10 cellular contexts compared by ENCODE assay signal in genomic region chrX:44342866-44343265, GRCh38. TPM values are rescaled to one million over a fixed set of nuclear protein-coding genes. Genes with fewer than 3 reads are reported as not detected.
DNase-seq lines count a peak whose midpoint lies in the region; ATAC-seq and TF ChIP-seq lines count a peak whose summit lies in the region.
"Had no signal": no experiment of that assay in that cellular context is flagged by ENCODE, and none has a peak within 500 bp of the region (broad histone marks: within the 10 kb centered on the region; RNA-seq: fewer than 3 reads in every experiment).

No MANE protein-coding gene starts in this region.

- DNase-seq in GM23248 (no peak), fibroblast of lung (ENCODE audit: low read depth in 2 of 2) (no peak), prostate gland (ENCODE audit: low spot score) (no peak), inferior parietal cortex (ENCODE audit: extremely low spot score) (no peak), body of pancreas (no peak), iPS-NIHi7 (ENCODE audit: extremely low spot score) (no peak)
- DNase-seq: GF-D8; NK-92 treated with Interleukin-12 subunit alpha and Interleukin-12 subunit beta, amount 100 ng/mL, for 24 hours had no signal

- in situ Hi-C loops in GM23248 (cut with MboI): no loop called here

- no peak for ATAC-seq in body of pancreas

- H3K9me3 ChIP-seq in GM23248 (ENCODE audit: low read depth): no peaks in the 10 kb centered on the region
- H3K9me3 ChIP-seq in OCI-LY3 (ENCODE audit: insufficient read depth, low read length): no peaks in the 10 kb centered on the region
- no peaks in the 10 kb centered on the region for H3K9me3 ChIP-seq in fibroblast of lung (ENCODE audit: control insufficient read depth, insufficient read depth, low read depth, low read length)
- H3K9me3 ChIP-seq in prostate gland: no peaks in the 10 kb centered on the region
- no peaks in the 10 kb centered on the region for H3K9me3 ChIP-seq in body of pancreas

- TF ChIP-seq CTCF in OCI-LY3 (IDR thresholded peaks at IDR 0.05; ENCODE audit: low read depth, low read length) (no peak), fibroblast of lung (conservative IDR thresholded peaks at IDR 0.05 in 1 of 2, IDR thresholded peaks at IDR 0.05 in 1 of 2; ENCODE audit: low read depth in 1 of 2, low read length in 2 of 2) (no peak), prostate gland (IDR thresholded peaks at IDR 0.05) (no peak), body of pancreas (IDR thresholded peaks at IDR 0.05) (no peak)

- H3K4me3 ChIP-seq in GM23248: peak overlapping the region; percentile 76
- H3K4me3 ChIP-seq in OCI-LY3 (ENCODE audit: low read length): peak overlapping the region; percentile 88
- peak overlapping the region in 2 of 4 experiments; percentile 60 for H3K4me3 ChIP-seq in fibroblast of lung (replicated peaks in 1 of 4; ENCODE audit: control extremely low read depth in 1 of 4, insufficient read depth in 1 of 4, low read depth in 3 of 4, low read length in 4 of 4)
- H3K4me3 ChIP-seq in prostate gland: peak overlapping the region; percentile 32 to 37
- H3K4me3 ChIP-seq in body of pancreas: no peak overlapping the region

- H3K27me3 ChIP-seq in GM23248 (replicated peaks; ENCODE audit: insufficient read depth) (no peaks in the 10 kb centered on the region), OCI-LY3 (ENCODE audit: low read depth, low read length) (peaks cover 3% of the 10 kb centered on the region; the same call in 1 of the 2 replicates), fibroblast of lung (ENCODE audit: control insufficient read depth, insufficient read depth, low read length) (no peaks in the 10 kb centered on the region), prostate gland (replicated peaks; ENCODE audit: insufficient read depth) (no peaks in the 10 kb centered on the region), body of pancreas (no peaks in the 10 kb centered on the region)

- no peaks in the 10 kb centered on the region for H4K20me1 ChIP-seq in GM23248 (ENCODE audit: insufficient read depth)
- no peaks in the 10 kb centered on the region for H4K20me1 ChIP-seq in OCI-LY3 (ENCODE audit: insufficient read depth, low read length)
- H4K20me1 ChIP-seq in fibroblast of lung (ENCODE audit: control insufficient read depth, extremely low read depth, insufficient read depth, low read length): no peaks in the 10 kb centered on the region

- 98 to 100% methylated on average over 2 to 3 of the region's 3 CpGs for WGBS in GM23248 (ENCODE audit: low coverage in 1 of 2, low lambda C conversion rate in 2 of 2, missing lambda C conversion rate in 2 of 2), 2 experiments
- WGBS in prostate gland: 66% methylated on average over 3 of the region's 3 CpGs
- 43 to 72% methylated on average over 2 to 3 of the region's 3 CpGs for WGBS in body of pancreas, 2 donors

- H3K27ac ChIP-seq in GM23248: no peak overlapping the region
- H3K27ac ChIP-seq in OCI-LY3 (ENCODE audit: low read length): no peak overlapping the region
- H3K27ac ChIP-seq in fibroblast of lung (ENCODE audit: insufficient read depth, low read length): peak overlapping the region; percentile 43
- no peak overlapping the region for H3K27ac ChIP-seq in prostate gland
- H3K27ac ChIP-seq in body of pancreas: no peak overlapping the region
- H3K27ac ChIP-seq: VCaP had no signal

- H3K4me1 ChIP-seq in GM23248 (ENCODE audit: insufficient read depth): peaks cover 3% of the 10 kb centered on the region; the same call in 1 of the 2 replicates
- no peaks in the 10 kb centered on the region for H3K4me1 ChIP-seq in OCI-LY3 (ENCODE audit: low read length)
- peaks cover 3% of the 10 kb centered on the region for H3K4me1 ChIP-seq in fibroblast of lung (ENCODE audit: control insufficient read depth, extremely low read depth, insufficient read depth, low read length)
- no peaks in the 10 kb centered on the region for H3K4me1 ChIP-seq in prostate gland (replicated peaks)
- no peaks in the 10 kb centered on the region for H3K4me1 ChIP-seq in body of pancreas

- no peaks in the 10 kb centered on the region for H3K36me3 ChIP-seq in GM23248 (ENCODE audit: low read depth)
- H3K36me3 ChIP-seq in OCI-LY3 (replicated peaks; ENCODE audit: low read depth, low read length): no peaks in the 10 kb centered on the region
- H3K36me3 ChIP-seq in fibroblast of lung (ENCODE audit: control insufficient read depth, insufficient read depth, low read length): no peaks in the 10 kb centered on the region
- no peaks in the 10 kb centered on the region for H3K36me3 ChIP-seq in prostate gland
- no peaks in the 10 kb centered on the region for H3K36me3 ChIP-seq in body of pancreas (replicated peaks in 1 of 2; ENCODE audit: insufficient read depth in 1 of 2, low read depth in 2 of 2)

- H2AFZ ChIP-seq in GM23248 (peak overlapping the region; percentile 94), OCI-LY3 (ENCODE audit: low read depth, low read length) (peak overlapping the region; percentile 83; the same call in 1 of the 2 replicates), fibroblast of lung (ENCODE audit: low read length) (no peak overlapping the region)

- H3K9me2 ChIP-seq in GM23248 (ENCODE audit: insufficient read depth): no peaks in the 10 kb centered on the region

- TF ChIP-seq POLR2A in prostate gland (IDR thresholded peaks at IDR 0.05) (no peak), body of pancreas (IDR thresholded peaks at IDR 0.05) (no peak)

- intact Hi-C loops in prostate gland (cut with DNase I) (loop anchor here (10.0 kb wide), 1 partner anchor 388 kb away; no protein-coding TSS in a partner anchor), body of pancreas (cut with DNase I) (no loop called here)

- H3K79me2 ChIP-seq in GM23248 (ENCODE audit: insufficient read depth): no peaks in the 10 kb centered on the region
- H3K79me2 ChIP-seq in OCI-LY3 (ENCODE audit: low read length): no peaks in the 10 kb centered on the region
- H3K79me2 ChIP-seq in fibroblast of lung (ENCODE audit: control insufficient read depth, insufficient read depth, low read length): no peaks in the 10 kb centered on the region

- H3K9ac ChIP-seq in GM23248: peak overlapping the region; percentile 92
- peak overlapping the region; percentile 54; the same call in 1 of the 2 replicates for H3K9ac ChIP-seq in OCI-LY3 (ENCODE audit: low read length)
- no peak overlapping the region for H3K9ac ChIP-seq in fibroblast of lung (ENCODE audit: insufficient read depth, low read length)

- H3F3A ChIP-seq in GM23248 (ENCODE audit: insufficient read depth): no peaks in the 10 kb centered on the region

- H3K4me2 ChIP-seq in GM23248 (ENCODE audit: unreplicated experiment) (peak overlapping the region; percentile 76), OCI-LY3 (ENCODE audit: low read length) (peak overlapping the region; percentile 93), fibroblast of lung (ENCODE audit: extremely low read depth, insufficient read depth, low read length) (peak overlapping the region; percentile 64)

RNA-seq across cellular contexts. Expression of gene EFHC2, which starts 0.6 kb away (rescaled TPM):
- total RNA-seq in GM23248 (2014; rRNA removed; shearing (Covaris generic)): not detected in 2 replicates
- polyA plus RNA-seq in GM23248 (2016; fragmentation: Nextera tagmentation; extraction: Ambion mirVana): 0.27 and 0.38 TPM in 2 replicates
- 0.77 and 2.6 TPM in 2 replicates for total RNA-seq in fibroblast of lung
- polyA plus RNA-seq in fibroblast of lung: 0.64 and 1.1 TPM in 2 replicates
- polyA plus RNA-seq in fibroblast of lung (2012): 0.47 and 0.49 TPM in 2 replicates
- 0.51 TPM in 1 of 2 replicates, not detected in the other for polyA minus RNA-seq in fibroblast of lung (ENCODE audit: low replicate concordance)
- 1 to 10 TPM; 3.0 to 6.2 TPM for total RNA-seq in prostate gland
- 1 to 10 TPM in 1 of 2 donors, not detected in 1; 2.1 TPM for total RNA-seq in body of pancreas

Comparison
In these comparisons a context has a peak if more than half of its experiments do, and no peak if none do; other contexts are left out.
1. H3K4me3 ChIP-seq: peak in GM23248 (single experiment), OCI-LY3 (single experiment) and prostate gland (2 of 2); none in body of pancreas (0 of 2).
2. Peak in every context shown above with its lines, with median percentiles within 50 percentile points of each other: H3K4me2 ChIP-seq.